ENCODE assay signal across 8 cellular contexts in the genomic region with DNA sequence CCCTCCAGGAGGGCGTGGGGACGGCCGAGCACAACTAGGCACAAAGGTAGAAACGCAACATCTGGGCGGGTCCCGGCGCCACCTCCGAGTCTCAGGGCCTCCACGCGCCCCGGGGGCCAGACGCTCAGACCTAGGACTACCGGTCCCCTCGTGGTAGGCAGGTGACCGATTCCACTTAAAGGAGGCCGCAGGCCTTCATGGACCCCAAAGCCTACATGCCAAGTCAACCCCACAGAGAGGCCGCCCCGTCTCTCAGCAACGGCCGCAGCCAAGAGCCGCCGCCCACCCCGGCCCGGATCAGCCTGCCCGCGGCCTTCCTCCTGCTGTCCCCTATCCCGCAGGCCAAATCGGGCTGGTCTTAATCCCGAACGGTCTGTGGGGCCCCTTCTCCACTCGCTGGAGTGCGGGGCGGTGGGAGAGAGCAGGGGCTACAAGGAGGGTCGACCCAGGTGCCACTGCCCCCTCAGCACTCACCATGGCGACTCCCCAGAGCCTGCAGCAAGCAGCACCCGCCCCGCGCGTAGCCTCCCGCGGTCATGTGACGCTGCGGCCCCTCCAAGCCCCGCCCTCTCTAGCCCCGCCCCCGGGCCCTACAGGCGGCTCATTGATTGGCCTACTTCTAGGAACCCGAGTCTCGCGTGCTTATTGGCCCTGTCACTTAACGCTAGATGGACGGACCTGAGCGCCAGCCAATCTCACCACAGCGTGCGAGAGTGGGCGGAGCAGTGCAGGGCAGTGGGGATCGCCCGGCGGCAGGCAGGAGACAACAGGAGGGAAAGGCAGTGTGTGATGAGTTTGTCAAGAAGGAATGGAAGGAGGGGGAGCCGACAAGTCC. TPM values are rescaled to one million over a fixed set of nuclear protein-coding genes. Genes with fewer than 3 reads are reported as not detected.
A peak's percentile ranks its signal among the peaks of the same experiment; 100 is the strongest.
DNase-seq lines count a peak whose midpoint lies in the region; TF ChIP-seq lines count a peak whose summit lies in the region.

A gene (minus strand): TSS at position 522 of the 835 bp plus-strand sequence. CDS start 45 bp downstream, at position 477.

- CTCF ChIA-PET in activated naive CD4-positive, alpha-beta T cell treated with anti-CD3 and anti-CD28 coated beads, Interleukin-2, amount 10 ng/mL, durations not matched to agents 7 days and 5 days (lab: Charles Lee) = interaction anchor here (0.8 to 1.4 kb wide), 3 partner anchors 15 to 134 kb away, joined by 3 read pairs; no protein-coding TSS in a partner anchor

- no peaks in the 10 kb centered on the region for H3K36me3 ChIP-seq in testis (ENCODE audit: low read depth, missing control alignments)

- peaks cover 39% of the 10 kb centered on the region for H3K4me1 ChIP-seq in testis

- H3K27me3 ChIP-seq in testis = no peaks in the 10 kb centered on the region

- TF ChIP-seq CTCF in HFFc6 (IDR thresholded peaks at IDR 0.05) (peak; percentile 51; the same call in 1 of the 2 replicates), testis (IDR thresholded peaks at IDR 0.05) (no peak)

- H3K27me3 Mint-ChIP-seq in HFFc6 (ENCODE audit: insufficient read depth) = no peaks in the 10 kb centered on the region
- no peaks in the 10 kb centered on the region for H3K27me3 Mint-ChIP-seq in activated naive CD4-positive, alpha-beta T cell treated with anti-CD3 and anti-CD28 coated beads, Interleukin-2, amount 10 ng/mL, durations not matched to agents 7 days and 5 days

- intact Hi-C loops in testis (cut with DNase I; ENCODE audit: low total_unique reads) = no loop called here

- no peaks in the 10 kb centered on the region for H3K9me3 Mint-ChIP-seq in HFFc6
- no peaks in the 10 kb centered on the region for H3K9me3 Mint-ChIP-seq in activated naive CD4-positive, alpha-beta T cell treated with anti-CD3 and anti-CD28 coated beads, Interleukin-2, amount 10 ng/mL, durations not matched to agents 7 days and 5 days

- WGBS in testis, 2 donors = 0% methylated on average over 31 to 56 of the region's 60 CpGs

- no peaks in the 10 kb centered on the region for H3K36me3 Mint-ChIP-seq in HFFc6 (ENCODE audit: low read depth)
- H3K36me3 Mint-ChIP-seq in activated naive CD4-positive, alpha-beta T cell treated with anti-CD3 and anti-CD28 coated beads, Interleukin-2, amount 10 ng/mL, durations not matched to agents 7 days and 5 days = peaks cover 12% of the 10 kb centered on the region

- no peaks in the 10 kb centered on the region for H3K9me3 ChIP-seq in testis

- peak within 1 kb of the TSS; percentile 97 to 99 for H3K27ac ChIP-seq in testis

- no peak within 1 kb of the TSS for H3K27ac Mint-ChIP-seq in HFFc6
- no peak within 1 kb of the TSS for H3K27ac Mint-ChIP-seq in activated naive CD4-positive, alpha-beta T cell treated with anti-CD3 and anti-CD28 coated beads, Interleukin-2, amount 10 ng/mL, durations not matched to agents 7 days and 5 days

- DNase-seq in HFFc6 (peak; percentile 98), NAMALWA (ENCODE audit: low spot score) (peak; percentile 99), SK-N-DZ (ENCODE audit: low spot score) (peak; percentile 99), globus pallidus (ENCODE audit: low spot score) (peak; percentile 99), occipital lobe (lab: John Stamatoyannopoulos, UW) (peak; percentile 98), testis (peak; percentile 100)
- peak; percentile 100 for DNase-seq in activated naive CD4-positive, alpha-beta T cell treated with anti-CD3 and anti-CD28 coated beads, Interleukin-2, amount 10 ng/mL, durations not matched to agents 7 days and 5 days

- peak; percentile 35 for TF ChIP-seq POLR2A in testis (IDR thresholded peaks at IDR 0.05)

- peak within 1 kb of the TSS; percentile 93 for H3K4me3 ChIP-seq in GM08714 (ENCODE audit: low read length)
- H3K4me3 ChIP-seq in testis = peak within 1 kb of the TSS; percentile 80 to 97

- no peak within 1 kb of the TSS for H3K4me3 Mint-ChIP-seq in HFFc6
- H3K4me3 Mint-ChIP-seq in activated naive CD4-positive, alpha-beta T cell treated with anti-CD3 and anti-CD28 coated beads, Interleukin-2, amount 10 ng/mL, durations not matched to agents 7 days and 5 days = no peak within 1 kb of the TSS

- peaks cover 42% of the 10 kb centered on the region for H3K4me1 Mint-ChIP-seq in HFFc6 (ENCODE audit: low read depth)
- H3K4me1 Mint-ChIP-seq in activated naive CD4-positive, alpha-beta T cell treated with anti-CD3 and anti-CD28 coated beads, Interleukin-2, amount 10 ng/mL, durations not matched to agents 7 days and 5 days = peaks cover 26% of the 10 kb centered on the region

RNA-seq across cellular contexts. Expression of the gene that starts here (rescaled TPM):
- 100 to 1,000 TPM in 3 of 6 experiments, 10 to 100 TPM in 3; 86.6 to 113 (median 100) TPM for total RNA-seq in HFFc6 (2021; fragmentation: NEBNext Ultra II Directional; extraction: Animal tissue kit (Norgen Biotek cat#: 25700))
- polyA plus RNA-seq in SK-N-DZ (2014; cell fraction: cytosol; rRNA removed) = 86.1 and 150 TPM in 2 replicates
- 49.8 and 110 TPM in 2 replicates for polyA plus RNA-seq in SK-N-DZ (2014; cell fraction: nucleus; rRNA removed)
- 176 TPM for total RNA-seq in occipital lobe
- total RNA-seq in testis = 100 to 1,000 TPM; 128 to 129 TPM
- polyA plus RNA-seq in testis (ENCODE audit: insufficient read depth, low read depth, low replicate concordance) = 75.5 TPM

Comparison
In these comparisons a context has a peak if more than half of its experiments do, and no peak if none do; other contexts are left out.
1. Peak in every context shown above with its lines: DNase-seq, H3K4me3 ChIP-seq and H3K27ac ChIP-seq.